Comparison of ENCODE assay signal across 15 cellular contexts in genomic region chr16:50389900-50390896, GRCh38. TPM values are rescaled to one million over a fixed set of nuclear protein-coding genes. Genes with fewer than 3 reads are reported as not detected.
A peak's percentile ranks its signal among the peaks of the same experiment; 100 is the strongest.
DNase-seq lines count a peak whose midpoint lies in the region; FAIRE-seq and TF ChIP-seq lines count a peak whose summit lies in the region.
"Had no signal": no experiment of that assay in that cellular context is flagged by ENCODE, and none has a peak within 500 bp of the region (broad histone marks: within the 10 kb centered on the region; RNA-seq: fewer than 3 reads in every experiment).

No MANE protein-coding gene starts in this region.

- H2AFZ ChIP-seq in smooth muscle cell (ENCODE audit: low read depth) (peak overlapping the region; percentile 86), mammary epithelial cell (ENCODE audit: low read depth, low read length) (no peak overlapping the region)

- no peaks in the 10 kb centered on the region for H3F3A ChIP-seq in smooth muscle cell (ENCODE audit: low read depth)

- H3K36me3 ChIP-seq in mesodermal cell (ENCODE audit: control insufficient read depth, insufficient read depth, low read length): no peaks in the 10 kb centered on the region
- H3K36me3 ChIP-seq in smooth muscle cell (ENCODE audit: low read depth): no peaks in the 10 kb centered on the region
- no peaks in the 10 kb centered on the region for H3K36me3 ChIP-seq in mammary epithelial cell (ENCODE audit: insufficient read depth, low read length)
- no peaks in the 10 kb centered on the region for H3K36me3 ChIP-seq in kidney (ENCODE audit: control insufficient read depth in 1 of 2, insufficient read depth in 2 of 2, low read length in 2 of 2)
- H3K36me3 ChIP-seq in left ventricle myocardium inferior: no peaks in the 10 kb centered on the region
- H3K36me3 ChIP-seq: MG63 had no signal

- H3K9me3 ChIP-seq in mesodermal cell (ENCODE audit: control insufficient read depth, low read length): no peaks in the 10 kb centered on the region
- no peaks in the 10 kb centered on the region for H3K9me3 ChIP-seq in smooth muscle cell (replicated peaks; ENCODE audit: low read depth)
- no peaks in the 10 kb centered on the region for H3K9me3 ChIP-seq in mammary epithelial cell (replicated peaks; ENCODE audit: insufficient read depth, low read length)
- H3K9me3 ChIP-seq in kidney (ENCODE audit: control insufficient read depth in 1 of 2, low read length in 2 of 2): no peaks in the 10 kb centered on the region
- H3K9me3 ChIP-seq in left ventricle myocardium inferior (replicated peaks): no peaks in the 10 kb centered on the region
- H3K9me3 ChIP-seq: MG63 had no signal

- H4K20me1 ChIP-seq in smooth muscle cell (ENCODE audit: low read depth) (no peaks in the 10 kb centered on the region), mammary epithelial cell (ENCODE audit: insufficient read depth, low read length) (no peaks in the 10 kb centered on the region)

- WGBS in mesodermal cell (ENCODE audit: insufficient coverage in 2 of 2), 2 experiments: 94 to 96% methylated on average over 13 of the region's 20 CpGs
- 69% methylated on average over 20 of the region's 20 CpGs for WGBS in smooth muscle cell (ENCODE audit: low lambda C conversion rate)
- WGBS in mammary epithelial cell (ENCODE audit: low coverage, missing lambda C conversion rate): 73% methylated on average over 10 of the region's 20 CpGs

- peaks cover 14% of the 10 kb centered on the region for H3K4me1 ChIP-seq in mesodermal cell (ENCODE audit: control insufficient read depth, insufficient read depth, low read length, poor library complexity, severe bottlenecking)
- H3K4me1 ChIP-seq in smooth muscle cell (ENCODE audit: low read depth): peaks cover 10% of the 10 kb centered on the region
- no peaks in the 10 kb centered on the region for H3K4me1 ChIP-seq in mammary epithelial cell (ENCODE audit: insufficient read depth, low read length)
- H3K4me1 ChIP-seq in kidney (ENCODE audit: control insufficient read depth in 1 of 2, insufficient read depth in 1 of 2, low read depth in 1 of 2, low read length in 2 of 2): no peaks in the 10 kb centered on the region
- H3K4me1 ChIP-seq in left ventricle myocardium inferior: no peaks in the 10 kb centered on the region

- dilution Hi-C loops in mammary epithelial cell (cut with HindIII; ENCODE audit: low sequenced_read_pairs): no loop called here

- TF ChIP-seq CTCF in smooth muscle cell (IDR thresholded peaks at IDR 0.05; ENCODE audit: borderline replicate concordance, insufficient read depth, poor library complexity, severe bottlenecking): no peak
- TF ChIP-seq CTCF in mammary epithelial cell (conservative IDR thresholded peaks at IDR 0.05 in 1 of 2, IDR thresholded peaks at IDR 0.05 in 1 of 2; ENCODE audit: extremely low read depth in 1 of 2, insufficient read depth in 1 of 2, low read depth in 1 of 2, low read length in 2 of 2): no peak
- TF ChIP-seq CTCF in kidney (IDR thresholded peaks at IDR 0.05; ENCODE audit: borderline replicate concordance, extremely low read depth, insufficient read depth): no peak
- no peak for TF ChIP-seq CTCF in left ventricle myocardium inferior (IDR thresholded peaks at IDR 0.05; ENCODE audit: borderline replicate concordance)

- intact Hi-C loops in mammary epithelial cell (cut with micrococcal nuclease) (no loop called here), kidney (cut with DNase I) (no loop called here), left ventricle myocardium inferior (cut with micrococcal nuclease) (no loop called here)

- no peak for FAIRE-seq in kidney (lab: Jason Lieb, UNC)
- FAIRE-seq: H54 had no signal

- H3K27ac ChIP-seq in mesodermal cell (ENCODE audit: low read depth, low read length, severe bottlenecking) (peak overlapping the region; percentile 72), smooth muscle cell (ENCODE audit: low read depth) (no peak overlapping the region), mammary epithelial cell (ENCODE audit: insufficient read depth, low read depth, low read length) (no peak overlapping the region), kidney (ENCODE audit: low read depth in 2 of 2, low read length in 2 of 2) (no peak overlapping the region), left ventricle myocardium inferior (replicated peaks) (no peak overlapping the region)

- peak; percentile 14 for DNase-seq in OCI-M1 (lab: John Stamatoyannopoulos, UW)
- peak; percentile 75 for DNase-seq in cerebellar cortex (ENCODE audit: low spot score)
- DNase-seq in smooth muscle cell (lab: John Stamatoyannopoulos, UW; ENCODE audit: unreplicated experiment): no peak
- DNase-seq in mammary epithelial cell: no peak
- DNase-seq in kidney: no peak
- DNase-seq in left ventricle myocardium inferior: no peak
- DNase-seq: CD4-positive, alpha-beta T cell; DND-41; GF-D8; MG63; NCI-H2029; NCI-H510A treated with DMSO at 0.1 percent for 48 hours; SIG-M5 had no signal

- H3K79me2 ChIP-seq in smooth muscle cell (ENCODE audit: low read depth) (no peaks in the 10 kb centered on the region), mammary epithelial cell (ENCODE audit: insufficient read depth, low read length) (no peaks in the 10 kb centered on the region)

- in situ Hi-C loops in mammary epithelial cell (cut with MboI; ENCODE audit: low sequenced_read_pairs in 2 of 2): no loop called here

- CTCF ChIA-PET in mammary epithelial cell (lab: Charles Lee; ENCODE audit: low non-redundant PET): no interaction called here

- BruUV-seq in mammary epithelial cell (replicated peaks; lab: Mats Ljungman, UMichigan): no TSS peak

- H3K4me2 ChIP-seq in smooth muscle cell: no peak overlapping the region
- no peak overlapping the region for H3K4me2 ChIP-seq in mammary epithelial cell (ENCODE audit: insufficient read depth, low read depth, low read length)

- H3K27me3 ChIP-seq in smooth muscle cell (ENCODE audit: low read depth) (no peaks in the 10 kb centered on the region), mammary epithelial cell (ENCODE audit: insufficient read depth, low read length) (no peaks in the 10 kb centered on the region), left ventricle myocardium inferior (ENCODE audit: low read depth) (peaks cover 75% of the 10 kb centered on the region)
- H3K27me3 ChIP-seq: MG63 had no signal

- no peak overlapping the region for H3K9ac ChIP-seq in smooth muscle cell (ENCODE audit: low read depth)
- no peak overlapping the region for H3K9ac ChIP-seq in mammary epithelial cell (ENCODE audit: insufficient read depth, low read length)
- H3K9ac ChIP-seq in kidney (ENCODE audit: low read length in 2 of 2): no peak overlapping the region

- H3K4me3 ChIP-seq in mesodermal cell (ENCODE audit: extremely low read depth, insufficient read depth, low read length, poor library complexity, severe bottlenecking): no peak overlapping the region
- H3K4me3 ChIP-seq in smooth muscle cell: no peak overlapping the region
- no peak overlapping the region for H3K4me3 ChIP-seq in mammary epithelial cell (replicated peaks in 1 of 3; ENCODE audit: insufficient read depth in 1 of 3, low read depth in 2 of 3, low read length in 3 of 3)
- H3K4me3 ChIP-seq in kidney (ENCODE audit: low read length in 2 of 2): no peak overlapping the region
- H3K4me3 ChIP-seq in left ventricle myocardium inferior: no peak overlapping the region
- H3K4me3 ChIP-seq: MG63 had no signal

RNA-seq across cellular contexts. Expression of gene BRD7, which starts 21.4 kb away (rescaled TPM):
- 104 TPM for polyA plus RNA-seq in mesodermal cell (2013, experiment 1 of 2)
- polyA plus RNA-seq in mesodermal cell (2013, experiment 2 of 2): 112 TPM
- 37.2 and 40.4 TPM in 2 replicates for total RNA-seq in smooth muscle cell
- polyA plus RNA-seq in smooth muscle cell: 33.9 and 36.2 TPM in 2 replicates
- 10 to 100 TPM; 22.3 to 69.7 TPM for total RNA-seq in mammary epithelial cell
- 31.9 TPM for polyA plus RNA-seq in mammary epithelial cell
- 34.9 TPM for polyA minus RNA-seq in mammary epithelial cell
- total RNA-seq in kidney: 68.0 TPM
- 44.1 TPM for polyA plus RNA-seq in kidney (ENCODE audit: insufficient read depth, low read depth, low replicate concordance)
- total RNA-seq in left ventricle myocardium inferior: 52.3 TPM

Comparison
In these comparisons a context has a peak if more than half of its experiments do, and no peak if none do; other contexts are left out.
1. DNase-seq: peak in OCI-M1 (single experiment) and cerebellar cortex (single experiment); none in smooth muscle cell (single experiment), mammary epithelial cell (single experiment), kidney (single experiment) and left ventricle myocardium inferior (single experiment).